Comparison of ENCODE assay signal across 8 cellular contexts in genomic region chr11:95089620-95090542, GRCh38. TPM values are rescaled to one million over a fixed set of nuclear protein-coding genes. Genes with fewer than 3 reads are reported as not detected.
DNase-seq lines count a peak whose midpoint lies in the region; ATAC-seq and TF ChIP-seq lines count a peak whose summit lies in the region.

Gene ENDOD1 (plus strand): TSS chr11:95089846. CDS start chr11:95089928, 82 bp downstream.

- H3K4me3 ChIP-seq in HL-60 (replicated peaks; ENCODE audit: insufficient read depth, low read length) = peak within 1 kb of the TSS; percentile 57

- no peak for TF ChIP-seq CTCF in HL-60 (IDR thresholded peaks at IDR 0.05; ENCODE audit: insufficient read depth, low read length)

- peak; percentile 86 for ATAC-seq in GM19467 (IDR thresholded peaks at IDR 0.05; ENCODE audit: unreplicated experiment)
- ATAC-seq in naive thymus-derived CD8-positive, alpha-beta T cell = peak; percentile 91 to 94

- H3K27me3 ChIP-seq in HL-60 (ENCODE audit: insufficient read depth, poor library complexity, severe bottlenecking) = peaks cover 11% of the 10 kb centered on the region

- peaks cover 0 to 5% (median 0%) of the 10 kb centered on the region in 3 donors for H3K36me3 Mint-ChIP-seq in naive thymus-derived CD8-positive, alpha-beta T cell

- peak within 1 kb of the TSS; percentile 34; the same call in 1 of the 2 replicates for H3K27ac ChIP-seq in HL-60 (replicated peaks)

- POLR2A ChIA-PET in naive thymus-derived CD8-positive, alpha-beta T cell (lab: Charles Lee) = interaction anchor here (0.5 to 5.1 kb wide), 19 partner anchors 10 to 1306 kb away, joined by 3 to 180 read pairs (median 7); partner anchors contain the start of genes ANKRD49, CEP57, CWC15 and FAM76B

- no peaks in the 10 kb centered on the region for H3K9me3 Mint-ChIP-seq in naive thymus-derived CD8-positive, alpha-beta T cell

- DNase-seq in D341Med (ENCODE audit: low spot score) (peak; percentile 89), HL-60 (ENCODE audit: low read depth in 1 of 2, low spot score in 1 of 2) (peak in 1 of 2 experiments; percentile 81), activated T-helper 1 cell treated with Interleukin-2 at 50 U/mL for 16 hours (ENCODE audit: low read depth) (peak; percentile 80), fibroblast of gingiva (ENCODE audit: low read depth) (peak; percentile 83)
- peak; percentile 78 to 89 (median 86) for DNase-seq in naive thymus-derived CD8-positive, alpha-beta T cell
- peak; percentile 69 to 94 (median 82) for DNase-seq in stimulated activated naive CD4-positive, alpha-beta T cell (lab: John Stamatoyannopoulos, UW)

- H3K4me3 Mint-ChIP-seq in naive thymus-derived CD8-positive, alpha-beta T cell = peak within 1 kb of the TSS; percentile 87 to 97 (median 91)

- H3K4me1 Mint-ChIP-seq in naive thymus-derived CD8-positive, alpha-beta T cell = peaks cover 28 to 57% (median 46%) of the 10 kb centered on the region in 4 donors

- H3K27ac Mint-ChIP-seq in naive thymus-derived CD8-positive, alpha-beta T cell = peak within 1 kb of the TSS; percentile 95 to 99 (median 98)

- no peaks in the 10 kb centered on the region for H3K27me3 Mint-ChIP-seq in naive thymus-derived CD8-positive, alpha-beta T cell

TF ChIP-seq in PFSK-1, 5 proteins besides CTCF, POLR2A, EP300 and RAD21:
- TF ChIP-seq TAF1 (IDR thresholded peaks at IDR 0.05; ENCODE audit: borderline replicate concordance, insufficient read depth, low read length) (peak; percentile 69), POLR2AphosphoS5 (IDR thresholded peaks at IDR 0.05; ENCODE audit: low read depth, low read length) (peak; percentile 61; the same call in 1 of the 2 replicates), REST (IDR thresholded peaks at IDR 0.05; ENCODE audit: insufficient read depth in 1 of 2, low read depth in 2 of 2, low read length in 2 of 2) (peak in 1 of 2 experiments; percentile 40; a peak in 1 of 4 replicates), SIN3A (IDR thresholded peaks at IDR 0.05; ENCODE audit: borderline replicate concordance, insufficient read depth, low read length) (0 out of 2 replicates have a peak, but pooled peaks have one; percentile 63), FOXP2 (optimal IDR thresholded peaks at IDR 0.05; ENCODE audit: borderline replicate concordance, extremely low read depth, extremely low read length, insufficient read depth) (peak; percentile 83)

RNA-seq across cellular contexts. Expression of gene ENDOD1, which starts in this region (rescaled TPM):
- polyA plus RNA-seq in PFSK-1 (2012; ENCODE audit: insufficient read length, low read depth) = 10.3 TPM
- total RNA-seq in naive thymus-derived CD8-positive, alpha-beta T cell = 10 to 100 TPM; 10.2 TPM
- 10 to 100 TPM in 1 of 3 donors, 1 to 10 TPM in 2; 3.9 to 10.1 (median 6.9) TPM for polyA plus RNA-seq in naive thymus-derived CD8-positive, alpha-beta T cell
